15 cellular contexts compared by ENCODE assay signal in genomic region chr17:48127371-48128051, GRCh38. TPM values are rescaled to one million over a fixed set of nuclear protein-coding genes. Genes with fewer than 3 reads are reported as not detected.
DNase-seq lines count a peak whose midpoint lies in the region; ATAC-seq and TF ChIP-seq lines count a peak whose summit lies in the region.
"Had no signal": no experiment of that assay in that cellular context is flagged by ENCODE, and none has a peak within 500 bp of the region (broad histone marks: within the 10 kb centered on the region; RNA-seq: fewer than 3 reads in every experiment).

No MANE protein-coding gene starts in this region.

- no peaks in the 10 kb centered on the region for H3K9me2 ChIP-seq in GM23248 (ENCODE audit: insufficient read depth)
- H3K9me2 ChIP-seq in SK-N-SH, result no peaks in the 10 kb centered on the region

- TF ChIP-seq EP300 in SK-N-SH (IDR thresholded peaks at IDR 0.05; ENCODE audit: borderline replicate concordance in 1 of 2, low read depth in 1 of 2, low read length in 1 of 2), result no peak

- 0 out of 2 replicates have a peak, but pooled peaks cover 6% of the 10 kb centered on the region for H3F3A ChIP-seq in GM23248 (ENCODE audit: insufficient read depth)
- H3F3A ChIP-seq in SK-N-SH (replicated peaks; ENCODE audit: insufficient read depth), result no peaks in the 10 kb centered on the region

- H3K4me2 ChIP-seq in GM23248 (ENCODE audit: unreplicated experiment), result no peak overlapping the region
- H3K4me2 ChIP-seq in SK-N-SH, result no peak overlapping the region

- H3K4me3 ChIP-seq in GM23248 (no peak overlapping the region), SK-N-SH (ENCODE audit: low read depth in 2 of 2, low read length in 1 of 2) (no peak overlapping the region)
- H3K4me3 ChIP-seq: thoracic aorta had no signal

- H3K79me2 ChIP-seq in GM23248 (ENCODE audit: insufficient read depth), result no peaks in the 10 kb centered on the region
- no peaks in the 10 kb centered on the region for H3K79me2 ChIP-seq in SK-N-SH (ENCODE audit: insufficient read depth)

- H3K9ac ChIP-seq in GM23248 (no peak overlapping the region), SK-N-SH (no peak overlapping the region)

- H3K27me3 ChIP-seq in GM23248 (replicated peaks; ENCODE audit: insufficient read depth) (no peaks in the 10 kb centered on the region), SK-N-SH (ENCODE audit: insufficient read depth) (no peaks in the 10 kb centered on the region; the same call in 1 of the 2 replicates)

- peaks cover 7% of the 10 kb centered on the region for H3K27me3 Mint-ChIP-seq in glutamatergic neuron (ENCODE audit: unreplicated experiment)
- H3K27me3 Mint-ChIP-seq: CD8-positive, alpha-beta memory T cell; dendritic cell treated with granulocyte-macrophage colony-stimulating factor and Interleukin-4, amounts not matched to agents 40 ng/mL and 50 ng/mL, for 4 days had no signal

- 52 to 57% methylated on average over 9 of the region's 9 CpGs for WGBS in GM23248 (ENCODE audit: low coverage in 1 of 2, low lambda C conversion rate in 2 of 2, missing lambda C conversion rate in 2 of 2), 2 experiments
- 68% methylated on average over 9 of the region's 9 CpGs for WGBS in SK-N-SH (ENCODE audit: low lambda C conversion rate)

- H3K9me3 ChIP-seq in GM23248 (ENCODE audit: low read depth) (no peaks in the 10 kb centered on the region), SK-N-SH (no peaks in the 10 kb centered on the region)
- H3K9me3 ChIP-seq: thoracic aorta had no signal

- peaks cover 52% of the 10 kb centered on the region for H3K4me1 Mint-ChIP-seq in glutamatergic neuron (ENCODE audit: low read depth, unreplicated experiment)

- H3K36me3 ChIP-seq in GM23248 (ENCODE audit: low read depth), result 0 out of 2 replicates have a peak, but pooled peaks cover 4% of the 10 kb centered on the region
- H3K36me3 ChIP-seq in SK-N-SH (replicated peaks in 1 of 2; ENCODE audit: control insufficient read depth in 1 of 2, insufficient read depth in 2 of 2, low read length in 1 of 2), result peaks cover 13 to 30% of the 10 kb centered on the region in 2 experiments

- H4K20me1 ChIP-seq in GM23248 (ENCODE audit: insufficient read depth) (no peaks in the 10 kb centered on the region), SK-N-SH (ENCODE audit: insufficient read depth) (no peaks in the 10 kb centered on the region)

- no peak for TF ChIP-seq CTCF in SK-N-SH (IDR thresholded peaks at IDR 0.05)
- no peak for TF ChIP-seq CTCF in glutamatergic neuron (IDR thresholded peaks at IDR 0.05; ENCODE audit: partially characterized antibody, unreplicated experiment)

- no peaks in the 10 kb centered on the region for H3K36me3 Mint-ChIP-seq in glutamatergic neuron (ENCODE audit: unreplicated experiment)

- H3K27ac Mint-ChIP-seq in glutamatergic neuron (ENCODE audit: unreplicated experiment), result peak overlapping the region; percentile 89
- H3K27ac Mint-ChIP-seq: dendritic cell treated with granulocyte-macrophage colony-stimulating factor and Interleukin-4, amounts not matched to agents 40 ng/mL and 50 ng/mL, for 4 days; H9 had no signal

- no peak for ATAC-seq in GM21390 (IDR thresholded peaks at IDR 0.05; ENCODE audit: unreplicated experiment)
- ATAC-seq in GM21528 (IDR thresholded peaks at IDR 0.05; ENCODE audit: low FRiP score, unreplicated experiment), result no peak

- no peak for TF ChIP-seq RAD21 in SK-N-SH (IDR thresholded peaks at IDR 0.05; ENCODE audit: low read length)

- in situ Hi-C loops in GM23248 (cut with MboI), result no loop called here

- H3K4me1 ChIP-seq in GM23248 (ENCODE audit: insufficient read depth) (0 out of 2 replicates have a peak, but pooled peaks cover 9% of the 10 kb centered on the region), SK-N-SH (ENCODE audit: control insufficient read depth in 1 of 2, insufficient read depth in 2 of 2, low read depth in 1 of 2, low read length in 1 of 2) (peaks cover 7 to 23% of the 10 kb centered on the region in 2 experiments; a peak in 2 of 4 replicates)

- POLR2A ChIA-PET in SK-N-SH (lab: Yijun Ruan, JAX), result no interaction called here

- H2AFZ ChIP-seq in GM23248 (no peak overlapping the region), SK-N-SH (ENCODE audit: low read depth) (no peak overlapping the region)

- DNase-seq in AG08395 (ENCODE audit: low spot score) (peak; percentile 40), GM23248 (peak; percentile 54), SK-N-SH (no peak), glutamatergic neuron (peak; percentile 33), HuH-7 (ENCODE audit: low spot score) (no peak)
- no peak for DNase-seq in activated CD4-positive, CD25-positive, alpha-beta regulatory T cell treated with anti-CD3 and anti-CD28 coated beads, Interleukin-2, amount 50 U/mL, for 72 hours
- DNase-seq: activated T-cell treated with anti-CD3 and anti-CD28 coated beads, Interleukin-2, amount 50 U/mL, for 1 hour; CD8-positive, alpha-beta memory T cell; H9; stimulated activated CD4-positive, alpha-beta T cell treated with anti-CD3 and anti-CD28 coated beads, Interleukin-4, amount 100 ng/mL, for 4 hours; T-helper 9 cell had no signal

- peak overlapping the region; percentile 46 for H3K4me3 Mint-ChIP-seq in glutamatergic neuron (ENCODE audit: unreplicated experiment)
- H3K4me3 Mint-ChIP-seq: CD8-positive, alpha-beta memory T cell; dendritic cell treated with granulocyte-macrophage colony-stimulating factor and Interleukin-4, amounts not matched to agents 40 ng/mL and 50 ng/mL, for 4 days; H9 had no signal

- H3K27ac ChIP-seq in GM23248 (no peak overlapping the region), SK-N-SH (ENCODE audit: low read depth in 2 of 2, low read length in 1 of 2) (peak overlapping the region in 1 of 2 experiments; percentile 5; a peak in 1 of 4 replicates)
- H3K27ac ChIP-seq: thoracic aorta had no signal

- peaks cover 14% of the 10 kb centered on the region for H3K9me3 Mint-ChIP-seq in glutamatergic neuron (ENCODE audit: unreplicated experiment)
- H3K9me3 Mint-ChIP-seq: CD8-positive, alpha-beta memory T cell; dendritic cell treated with granulocyte-macrophage colony-stimulating factor and Interleukin-4, amounts not matched to agents 40 ng/mL and 50 ng/mL, for 4 days; H9 had no signal

- CTCF ChIA-PET in SK-N-SH (lab: Yijun Ruan, JAX), result interaction anchor here (0.6 to 17.8 kb wide), 8 partner anchors 8 to 870 kb away, joined by 3 to 232 read pairs (median 3); no protein-coding TSS in a partner anchor

TF ChIP-seq in SK-N-SH, 30 proteins besides CTCF, POLR2A, EP300 and RAD21 (continues in another document):
- TF ChIP-seq USF2 (IDR thresholded peaks at IDR 0.05; ENCODE audit: borderline replicate concordance, low read depth, low read length), result no peak
- TF ChIP-seq JUND (IDR thresholded peaks at IDR 0.05), result peak; percentile 67
- no peak for TF ChIP-seq SIN3A (IDR thresholded peaks at IDR 0.05; ENCODE audit: borderline replicate concordance, low read depth, low read length)
- TF ChIP-seq ELF1 (IDR thresholded peaks at IDR 0.05), result no peak
- TF ChIP-seq MAX (IDR thresholded peaks at IDR 0.05; ENCODE audit: low read depth), result no peak
- TF ChIP-seq, protein P1, sequence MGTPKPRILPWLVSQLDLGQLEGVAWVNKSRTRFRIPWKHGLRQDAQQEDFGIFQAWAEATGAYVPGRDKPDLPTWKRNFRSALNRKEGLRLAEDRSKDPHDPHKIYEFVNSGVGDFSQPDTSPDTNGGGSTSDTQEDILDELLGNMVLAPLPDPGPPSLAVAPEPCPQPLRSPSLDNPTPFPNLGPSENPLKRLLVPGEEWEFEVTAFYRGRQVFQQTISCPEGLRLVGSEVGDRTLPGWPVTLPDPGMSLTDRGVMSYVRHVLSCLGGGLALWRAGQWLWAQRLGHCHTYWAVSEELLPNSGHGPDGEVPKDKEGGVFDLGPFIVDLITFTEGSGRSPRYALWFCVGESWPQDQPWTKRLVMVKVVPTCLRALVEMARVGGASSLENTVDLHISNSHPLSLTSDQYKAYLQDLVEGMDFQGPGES (IDR thresholded peaks at IDR 0.05; ENCODE audit: low read depth, low read length), result no peak
- TF ChIP-seq TCF12 (IDR thresholded peaks at IDR 0.05), result peak; percentile 49; the same call in 1 of the 2 replicates
- no peak for TF ChIP-seq ZBTB33 (IDR thresholded peaks at IDR 0.05; ENCODE audit: borderline replicate concordance, low read depth)

RNA-seq across cellular contexts. Expression of gene SNX11, which starts 19.9 kb away (rescaled TPM):
- total RNA-seq in GM23248 (2014; rRNA removed; shearing (Covaris generic)), result 10.5 and 14.7 TPM in 2 replicates
- polyA plus RNA-seq in GM23248 (2016; fragmentation: Nextera tagmentation; extraction: Ambion mirVana), result 17.5 and 18.0 TPM in 2 replicates
- polyA plus RNA-seq in SK-N-SH (2012; rRNA removed), result 19.0 and 31.6 TPM in 2 replicates
- 15.3 and 22.1 TPM in 2 replicates for polyA plus RNA-seq in SK-N-SH (2012; cell fraction: cytosol; rRNA removed)
- 23.4 and 29.4 TPM in 2 replicates for polyA plus RNA-seq in SK-N-SH (2012; cell fraction: nucleus; rRNA removed)
- 44.0 TPM for total RNA-seq in glutamatergic neuron (ENCODE audit: unreplicated experiment)

RNA-seq across cellular contexts. Expression of gene CBX1, which starts 26.2 kb away (rescaled TPM):
- 53.6 and 67.7 TPM in 2 replicates for total RNA-seq in GM23248 (2014; rRNA removed; shearing (Covaris generic))
- polyA plus RNA-seq in GM23248 (2016; fragmentation: Nextera tagmentation; extraction: Ambion mirVana), result 36.8 and 40.0 TPM in 2 replicates
- 102 and 112 TPM in 2 replicates for polyA plus RNA-seq in SK-N-SH (2012; rRNA removed)
- polyA plus RNA-seq in SK-N-SH (2012; cell fraction: cytosol; rRNA removed), result 157 and 183 TPM in 2 replicates
- polyA plus RNA-seq in SK-N-SH (2012; cell fraction: nucleus; rRNA removed), result 27.3 and 37.1 TPM in 2 replicates
- total RNA-seq in glutamatergic neuron (ENCODE audit: unreplicated experiment), result 141 TPM

Comparison
In these comparisons a context has a peak if more than half of its experiments do, and no peak if none do; other contexts are left out.
1. DNase-seq: peak in AG08395 (single experiment), GM23248 (single experiment) and glutamatergic neuron (single experiment); none in SK-N-SH (single experiment), HuH-7 (single experiment) and activated CD4-positive, CD25-positive, alpha-beta regulatory T cell treated with anti-CD3 and anti-CD28 coated beads, Interleukin-2, amount 50 U/mL, for 72 hours (single experiment).